ENCODE assay signal across 14 cellular contexts in genomic region chr19:50568321-50569022, GRCh38. TPM values are rescaled to one million over a fixed set of nuclear protein-coding genes. Genes with fewer than 3 reads are reported as not detected.
DNase-seq lines count a peak whose midpoint lies in the region; ATAC-seq and TF ChIP-seq lines count a peak whose summit lies in the region.
"Had no signal": no experiment of that assay in that cellular context is flagged by ENCODE, and none has a peak within 500 bp of the region (broad histone marks: within the 10 kb centered on the region; RNA-seq: fewer than 3 reads in every experiment).

Gene LRRC4B, minus strand, starts transcription at chr19:50568435. Its CDS starts 19,597 bp downstream, at chr19:50548838.

- H3K27me3 ChIP-seq in adipocyte (replicated peaks; ENCODE audit: control insufficient read depth, insufficient read depth, low read length) (peaks cover 44% of the 10 kb centered on the region), testis (no peaks in the 10 kb centered on the region)

- H3K9ac ChIP-seq in adipocyte (ENCODE audit: low read length): no peak within 1 kb of the TSS

- H3K9me3 ChIP-seq in adipocyte (ENCODE audit: control insufficient read depth, low read length) (no peaks in the 10 kb centered on the region), testis (no peaks in the 10 kb centered on the region)
- H3K9me3 ChIP-seq: tibial nerve had no signal

- no peak within 1 kb of the TSS for H3K27ac ChIP-seq in testis
- H3K27ac ChIP-seq: tibial nerve had no signal

- CTCF ChIA-PET in activated CD8-positive, alpha-beta memory T cell treated with anti-CD3 and anti-CD28 coated beads, Interleukin-2, amount 10 ng/mL, durations not matched to agents 7 days and 5 days (lab: Charles Lee): interaction anchor here (1.1 kb wide), 1 partner anchor 8 kb away, joined by 3 read pairs; no protein-coding TSS in a partner anchor

- no peak for TF ChIP-seq POLR2A in testis (IDR thresholded peaks at IDR 0.05)

- H3K4me3 ChIP-seq in adipocyte (ENCODE audit: low read length): no peak within 1 kb of the TSS
- H3K4me3 ChIP-seq in testis: peak within 1 kb of the TSS; percentile 26 to 38

- H3K4me1 ChIP-seq in adipocyte (ENCODE audit: control insufficient read depth, insufficient read depth, low read length) (no peaks in the 10 kb centered on the region), testis (no peaks in the 10 kb centered on the region)

- peaks cover 49% of the 10 kb centered on the region for H3K27me3 Mint-ChIP-seq in activated CD8-positive, alpha-beta memory T cell treated with anti-CD3 and anti-CD28 coated beads, Interleukin-2, amount 10 ng/mL, durations not matched to agents 7 days and 5 days

- H3K36me3 Mint-ChIP-seq in activated CD8-positive, alpha-beta memory T cell treated with anti-CD3 and anti-CD28 coated beads, Interleukin-2, amount 10 ng/mL, durations not matched to agents 7 days and 5 days: no peaks in the 10 kb centered on the region

- H3K27ac Mint-ChIP-seq in activated CD8-positive, alpha-beta memory T cell treated with anti-CD3 and anti-CD28 coated beads, Interleukin-2, amount 10 ng/mL, durations not matched to agents 7 days and 5 days: no peak within 1 kb of the TSS

- H3K36me3 ChIP-seq in adipocyte (ENCODE audit: control insufficient read depth, insufficient read depth, low read length, severe bottlenecking): no peaks in the 10 kb centered on the region
- no peaks in the 10 kb centered on the region for H3K36me3 ChIP-seq in testis (ENCODE audit: low read depth, missing control alignments)
- H3K36me3 ChIP-seq: tibial nerve had no signal

- WGBS in testis, 2 donors: 7 to 17% methylated on average over 9 to 23 of the region's 26 CpGs

- peaks cover 2% of the 10 kb centered on the region for H3K4me1 Mint-ChIP-seq in activated CD8-positive, alpha-beta memory T cell treated with anti-CD3 and anti-CD28 coated beads, Interleukin-2, amount 10 ng/mL, durations not matched to agents 7 days and 5 days

- no peak for TF ChIP-seq CTCF in testis (IDR thresholded peaks at IDR 0.05)

- no peaks in the 10 kb centered on the region for H3K9me3 Mint-ChIP-seq in activated CD8-positive, alpha-beta memory T cell treated with anti-CD3 and anti-CD28 coated beads, Interleukin-2, amount 10 ng/mL, durations not matched to agents 7 days and 5 days (ENCODE audit: low read depth)

- H3K4me3 Mint-ChIP-seq in activated CD8-positive, alpha-beta memory T cell treated with anti-CD3 and anti-CD28 coated beads, Interleukin-2, amount 10 ng/mL, durations not matched to agents 7 days and 5 days: no peak within 1 kb of the TSS

- DNase-seq in NCI-H82 (lab: John Stamatoyannopoulos, UW) (peak; percentile 10), NCI-H82 treated with DMSO at 0.1 percent for 48 hours (lab: John Stamatoyannopoulos, UW; ENCODE audit: unreplicated experiment) (no peak), adipocyte (ENCODE audit: low read depth) (peak; percentile 27), islet precursor cell (peak; percentile 65), testis (no peak), superior temporal gyrus (ENCODE audit: extremely low spot score) (no peak)
- no peak for DNase-seq in activated CD8-positive, alpha-beta memory T cell treated with anti-CD3 and anti-CD28 coated beads, Interleukin-2, amount 10 ng/mL, durations not matched to agents 7 days and 5 days
- DNase-seq: activated CD4-positive, alpha-beta T cell treated with anti-CD3 and anti-CD28 coated beads, Interleukin-2, amount 50 U/mL, for 4 hours; amniotic stem cell; GF-D8; SHP77 had no signal

- intact Hi-C loops in testis (cut with DNase I; ENCODE audit: low total_unique reads): no loop called here

- no peak for ATAC-seq in activated CD8-positive, alpha-beta memory T cell treated with anti-CD3 and anti-CD28 coated beads, Interleukin-2, amount 10 ng/mL, durations not matched to agents 7 days and 5 days
- ATAC-seq in GM18861 (IDR thresholded peaks at IDR 0.05; ENCODE audit: unreplicated experiment): no peak

RNA-seq across cellular contexts. Expression of gene LRRC4B, which starts in this region (rescaled TPM):
- total RNA-seq in testis: 10 to 100 TPM in 1 of 2 donors, 1 to 10 TPM in 1; 5.7 to 10.1 TPM
- polyA plus RNA-seq in testis (ENCODE audit: insufficient read depth, low read depth, low replicate concordance): 2.8 TPM
- not detected for total RNA-seq in activated CD8-positive, alpha-beta memory T cell treated with anti-CD3 and anti-CD28 coated beads, Interleukin-2, amount 10 ng/mL, durations not matched to agents 7 days and 5 days
- polyA plus RNA-seq: AG04450 had no signal

Comparison
In these comparisons a context has a peak if more than half of its experiments do, and no peak if none do; other contexts are left out.
1. RNA of gene LRRC4B (total RNA-seq): 5.7 to 10.1 TPM in testis; not detected in activated CD8-positive, alpha-beta memory T cell treated with anti-CD3 and anti-CD28 coated beads, Interleukin-2, amount 10 ng/mL, durations not matched to agents 7 days and 5 days; every median in the first group is over 4 times any median in the second.
2. DNase-seq: peak in NCI-H82 (single experiment), adipocyte (single experiment) and islet precursor cell (single experiment); none in NCI-H82 treated with DMSO at 0.1 percent for 48 hours (single experiment), testis (single experiment), activated CD8-positive, alpha-beta memory T cell treated with anti-CD3 and anti-CD28 coated beads, Interleukin-2, amount 10 ng/mL, durations not matched to agents 7 days and 5 days (single experiment) and superior temporal gyrus (single experiment).